ENCODE assay signal across 28 cellular contexts in genomic region chr7:21948887-21949469, GRCh38. TPM values are rescaled to one million over a fixed set of nuclear protein-coding genes. Genes with fewer than 3 reads are reported as not detected.
DNase-seq lines count a peak whose midpoint lies in the region; ATAC-seq and TF ChIP-seq lines count a peak whose summit lies in the region.
"Had no signal": no experiment of that assay in that cellular context is flagged by ENCODE, and none has a peak within 500 bp of the region (broad histone marks: within the 10 kb centered on the region; RNA-seq: fewer than 3 reads in every experiment).

No MANE protein-coding gene starts in this region.

- H3K79me2 ChIP-seq in osteoblast (ENCODE audit: insufficient read depth, low read length): no peaks in the 10 kb centered on the region

- DNase-seq in GM10266 (ENCODE audit: extremely low spot score): peak; percentile 33
- peak; percentile 66 for DNase-seq in OCI-M1 (lab: John Stamatoyannopoulos, UW)
- peak; percentile 58 for DNase-seq in left kidney (ENCODE audit: low read depth, low spot score)
- no peak for DNase-seq in osteoblast (ENCODE audit: insufficient read length, low spot score, missing footprints)
- no peak for DNase-seq in dorsolateral prefrontal cortex
- DNase-seq in NCI-H748 (lab: John Stamatoyannopoulos, UW; ENCODE audit: unreplicated experiment): no peak
- no peak for DNase-seq in kidney glomerular epithelial cell (lab: John Stamatoyannopoulos, UW)
- DNase-seq: activated CD4-positive, alpha-beta T cell treated with anti-CD3 and anti-CD28 coated beads, Interleukin-2, amount 50 U/mL, for 4 hours; activated naive CD4-positive, alpha-beta T cell; activated T-cell treated with anti-CD3 and anti-CD28 coated beads, Interleukin-2, amount 50 U/mL, for 72 hours; cerebellar nuclear complex; COR-L47; DMS79; GF-D8; head of caudate nucleus; HFFc6; kidney; lower lobe of right lung; NCI-H1092; NCI-H1694 treated with DMSO at 0.1 percent for 48 hours; NCI-H2171 treated with DMSO at 0.1 percent for 48 hours; NCI-H510A treated with DMSO at 0.1 percent for 48 hours; SJCRH30; stimulated activated naive CD8-positive, alpha-beta T cell treated with anti-CD3 and anti-CD28 coated beads, Interleukin-15, Interleukin-2, amounts not matched to agents 100 U/mL and 50 U/mL, for 24 hours had no signal

- no peaks in the 10 kb centered on the region for H3K9me3 ChIP-seq in osteoblast (ENCODE audit: low read depth, low read length)
- H3K9me3 ChIP-seq: BLaER1 treated with 17β-estradiol and CSF1 and Interleukin-3, amounts not matched to agents 10 nM and 100 nM; lower lobe of right lung; SJCRH30; thoracic aorta had no signal

- no peaks in the 10 kb centered on the region for H3K27me3 ChIP-seq in osteoblast (ENCODE audit: insufficient read depth, low read length)
- H3K27me3 ChIP-seq in dorsolateral prefrontal cortex: peaks cover 0 to 22% (median 7%) of the 10 kb centered on the region in 45 donors
- H3K27me3 ChIP-seq: BLaER1 treated with 17β-estradiol and CSF1 and Interleukin-3, amounts not matched to agents 10 nM and 100 nM; SJCRH30 had no signal

- TF ChIP-seq CTCF in GM10266 (IDR thresholded peaks at IDR 0.05; ENCODE audit: control insufficient read depth, insufficient read depth, low read depth, missing control alignments) (no peak), osteoblast (IDR thresholded peaks at IDR 0.05; ENCODE audit: extremely low read depth, low read depth, low read length) (no peak), dorsolateral prefrontal cortex (IDR thresholded peaks at IDR 0.05 in 54 of 56, conservative IDR thresholded peaks at IDR 0.05 in 2 of 56; ENCODE audit: low read depth in 1 of 56, partially characterized antibody in 56 of 56) (no peak)

- H4K20me1 ChIP-seq in osteoblast (ENCODE audit: insufficient read depth, low read length): no peaks in the 10 kb centered on the region
- H4K20me1 ChIP-seq: BLaER1 treated with 17β-estradiol and CSF1 and Interleukin-3, amounts not matched to agents 10 nM and 100 nM had no signal

- intact Hi-C loops in dorsolateral prefrontal cortex (cut with DNase I): loop anchor here (5.0 to 10.0 kb wide), 4 partner anchors 133 to 174 kb away; no protein-coding TSS in a partner anchor

- H3K4me3 ChIP-seq in osteoblast (ENCODE audit: insufficient read depth, low read length) (no peak overlapping the region), dorsolateral prefrontal cortex (no peak overlapping the region)
- H3K4me3 ChIP-seq: BLaER1 treated with 17β-estradiol and CSF1 and Interleukin-3, amounts not matched to agents 10 nM and 100 nM; lower lobe of right lung; SJCRH30; thoracic aorta had no signal

- peaks cover 4% of the 10 kb centered on the region for H3K4me1 ChIP-seq in osteoblast (ENCODE audit: insufficient read depth, low read length)

- H3K4me2 ChIP-seq in osteoblast (ENCODE audit: insufficient read depth, low read length): no peak overlapping the region

- no peak overlapping the region for H3K27ac ChIP-seq in osteoblast (ENCODE audit: low read depth, low read length)
- H3K27ac ChIP-seq in dorsolateral prefrontal cortex: no peak overlapping the region
- H3K27ac ChIP-seq: BLaER1 treated with 17β-estradiol and CSF1 and Interleukin-3, amounts not matched to agents 10 nM and 100 nM; epithelial cell of prostate; lower lobe of right lung; SJCRH30; thoracic aorta had no signal

- peak overlapping the region; percentile 1 for H2AFZ ChIP-seq in osteoblast (ENCODE audit: low read length)

- no peaks in the 10 kb centered on the region for H3K36me3 ChIP-seq in osteoblast (ENCODE audit: insufficient read depth, low read length)
- H3K36me3 ChIP-seq: BLaER1 treated with 17β-estradiol and CSF1 and Interleukin-3, amounts not matched to agents 10 nM and 100 nM; lower lobe of right lung; SJCRH30; thoracic aorta had no signal

- ATAC-seq in GM21528 (IDR thresholded peaks at IDR 0.05; ENCODE audit: low FRiP score, unreplicated experiment): no peak
- ATAC-seq: activated T-cell treated with anti-CD3 and anti-CD28 coated beads, Interleukin-2, amount 50 U/mL, for 72 hours; lower lobe of right lung; stimulated activated naive CD8-positive, alpha-beta T cell treated with anti-CD3 and anti-CD28 coated beads, Interleukin-15, Interleukin-2, amounts not matched to agents 100 U/mL and 50 U/mL, for 24 hours had no signal

RNA-seq across cellular contexts. Expression of gene CDCA7L, which starts 3.3 kb away (rescaled TPM):
- total RNA-seq in osteoblast (30.0 and 35.1 TPM in 2 replicates), dorsolateral prefrontal cortex (10 to 100 TPM in 69 of 120 experiments, 1 to 10 TPM in 51; 4.7 to 28.4 (median 10.8) TPM)

Comparison
In these comparisons a context has a peak if more than half of its experiments do, and no peak if none do; other contexts are left out.
1. DNase-seq: peak in GM10266 (single experiment), OCI-M1 (single experiment) and left kidney (single experiment); none in osteoblast (single experiment), dorsolateral prefrontal cortex (0 of 10), NCI-H748 (single experiment) and kidney glomerular epithelial cell (single experiment).